ENCODE assay signal across 14 cellular contexts in the genomic region with DNA sequence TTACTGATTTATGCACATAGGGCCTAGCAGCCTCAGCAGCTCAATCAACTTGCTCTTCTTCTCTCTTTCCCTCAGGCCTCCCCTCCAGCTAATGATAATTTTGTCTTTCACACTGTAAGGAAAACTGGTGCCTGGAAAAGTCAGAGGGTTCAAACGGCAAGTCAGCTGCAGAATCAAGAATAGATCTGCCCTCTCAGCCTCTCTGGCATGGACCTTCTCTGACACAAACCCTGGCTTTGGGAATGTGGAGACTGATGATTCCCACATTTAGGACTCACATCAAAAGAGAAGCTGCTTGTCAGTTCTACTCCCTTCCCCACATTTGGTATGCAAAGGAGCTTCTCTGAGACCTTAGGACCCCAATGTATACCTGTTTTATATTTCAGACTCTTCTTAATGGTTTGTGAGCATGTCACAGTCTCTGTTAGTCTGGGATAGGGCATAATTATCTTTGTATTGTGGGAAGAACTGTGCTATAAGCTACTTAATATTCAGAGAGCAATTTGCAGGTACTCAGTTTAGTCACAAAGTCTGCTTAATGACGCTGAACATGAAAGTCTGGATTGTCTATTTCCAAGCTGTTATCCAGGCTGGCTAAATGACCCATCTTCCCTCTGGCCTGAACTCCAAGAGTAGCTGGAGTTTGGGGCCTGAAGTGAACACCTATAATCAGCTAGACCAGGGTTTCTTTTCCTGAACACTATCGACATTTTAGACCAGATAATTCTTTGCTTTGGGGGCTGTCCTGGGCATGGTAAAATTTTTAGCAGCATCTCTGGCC.
"Had no signal": no experiment of that assay in that cellular context is flagged by ENCODE, and none has a peak within 500 bp of the region (broad histone marks: within the 10 kb centered on the region; RNA-seq: fewer than 3 reads in every experiment).

No MANE protein-coding gene starts in this region.

- H3K36me3 Mint-ChIP-seq: activated naive CD4-positive, alpha-beta T cell treated with anti-CD3 and anti-CD28 coated beads, Interleukin-2, amount 50 U/mL, for 24 hours; brain; natural killer cell treated with Interleukin-12 subunit alpha and Interleukin-12 subunit beta and Interleukin-15 and Interleukin-18, amount 100 ng/mL, for 72 hours had no signal

- ATAC-seq: esophagus mucosa; mucosa of descending colon; natural killer cell treated with Interleukin-12 subunit alpha and Interleukin-12 subunit beta and Interleukin-15 and Interleukin-18, amount 100 ng/mL, for 72 hours had no signal

- H3K27ac ChIP-seq: sigmoid colon, upper lobe of left lung had no signal

- H3K4me3 ChIP-seq: mucosa of descending colon, sigmoid colon, upper lobe of left lung had no signal

- H3K9me3 ChIP-seq: mucosa of descending colon, sigmoid colon, upper lobe of left lung had no signal

- H3K9me3 Mint-ChIP-seq: activated naive CD4-positive, alpha-beta T cell treated with anti-CD3 and anti-CD28 coated beads, Interleukin-2, amount 50 U/mL, for 24 hours; activated T-helper 2 cell treated with anti-CD3 and anti-CD28 coated beads, Interferon-gamma antibody, Interleukin-2, Interleukin-4, amounts not matched to agents 10 μg/mL and 5 μg/mL and 100 μg/mL, durations not matched to agents 14 hours and 24 hours and 36 hours; brain; natural killer cell treated with Interleukin-12 subunit alpha and Interleukin-12 subunit beta and Interleukin-15 and Interleukin-18, amount 100 ng/mL, for 72 hours; stimulated activated naive CD8-positive, alpha-beta T cell treated with anti-CD3 and anti-CD28 coated beads, Interleukin-15, Interleukin-2, amounts not matched to agents 100 ng/mL and 50 ng/mL, for 24 hours had no signal

- H3K27me3 ChIP-seq: sigmoid colon, upper lobe of left lung had no signal

- H3K4me3 Mint-ChIP-seq: activated naive CD4-positive, alpha-beta T cell treated with anti-CD3 and anti-CD28 coated beads, Interleukin-2, amount 50 U/mL, for 24 hours; brain; natural killer cell treated with Interleukin-12 subunit alpha and Interleukin-12 subunit beta and Interleukin-15 and Interleukin-18, amount 100 ng/mL, for 72 hours; stimulated activated naive CD8-positive, alpha-beta T cell treated with anti-CD3 and anti-CD28 coated beads, Interleukin-15, Interleukin-2, amounts not matched to agents 100 ng/mL and 50 ng/mL, for 24 hours had no signal

- H3K36me3 ChIP-seq: sigmoid colon, upper lobe of left lung had no signal

- DNase-seq: activated CD4-positive, CD25-positive, alpha-beta regulatory T cell; amniotic stem cell; mucosa of descending colon; sigmoid colon; stimulated activated CD4-positive, alpha-beta T cell treated with anti-CD3 and anti-CD28 coated beads, Interleukin-4, amount 100 ng/mL, for 1 hour; stimulated activated CD8-positive, alpha-beta memory T cell treated with anti-CD3 and anti-CD28 coated beads, Interleukin-4, amount 100 ng/mL, for 48 hours; T-helper 2 cell; upper lobe of left lung had no signal

- H3K27ac Mint-ChIP-seq: activated naive CD4-positive, alpha-beta T cell treated with anti-CD3 and anti-CD28 coated beads, Interleukin-2, amount 50 U/mL, for 24 hours; activated T-helper 2 cell treated with anti-CD3 and anti-CD28 coated beads, Interferon-gamma antibody, Interleukin-2, Interleukin-4, amounts not matched to agents 10 μg/mL and 5 μg/mL and 100 μg/mL, durations not matched to agents 14 hours and 24 hours and 36 hours; natural killer cell treated with Interleukin-12 subunit alpha and Interleukin-12 subunit beta and Interleukin-15 and Interleukin-18, amount 100 ng/mL, for 72 hours; stimulated activated naive CD8-positive, alpha-beta T cell treated with anti-CD3 and anti-CD28 coated beads, Interleukin-15, Interleukin-2, amounts not matched to agents 100 ng/mL and 50 ng/mL, for 24 hours had no signal

- H3K4me1 ChIP-seq: upper lobe of left lung had no signal

- H3K27me3 Mint-ChIP-seq: activated naive CD4-positive, alpha-beta T cell treated with anti-CD3 and anti-CD28 coated beads, Interleukin-2, amount 50 U/mL, for 24 hours had no signal
